8 cellular contexts compared by ENCODE assay signal in the genomic region with DNA sequence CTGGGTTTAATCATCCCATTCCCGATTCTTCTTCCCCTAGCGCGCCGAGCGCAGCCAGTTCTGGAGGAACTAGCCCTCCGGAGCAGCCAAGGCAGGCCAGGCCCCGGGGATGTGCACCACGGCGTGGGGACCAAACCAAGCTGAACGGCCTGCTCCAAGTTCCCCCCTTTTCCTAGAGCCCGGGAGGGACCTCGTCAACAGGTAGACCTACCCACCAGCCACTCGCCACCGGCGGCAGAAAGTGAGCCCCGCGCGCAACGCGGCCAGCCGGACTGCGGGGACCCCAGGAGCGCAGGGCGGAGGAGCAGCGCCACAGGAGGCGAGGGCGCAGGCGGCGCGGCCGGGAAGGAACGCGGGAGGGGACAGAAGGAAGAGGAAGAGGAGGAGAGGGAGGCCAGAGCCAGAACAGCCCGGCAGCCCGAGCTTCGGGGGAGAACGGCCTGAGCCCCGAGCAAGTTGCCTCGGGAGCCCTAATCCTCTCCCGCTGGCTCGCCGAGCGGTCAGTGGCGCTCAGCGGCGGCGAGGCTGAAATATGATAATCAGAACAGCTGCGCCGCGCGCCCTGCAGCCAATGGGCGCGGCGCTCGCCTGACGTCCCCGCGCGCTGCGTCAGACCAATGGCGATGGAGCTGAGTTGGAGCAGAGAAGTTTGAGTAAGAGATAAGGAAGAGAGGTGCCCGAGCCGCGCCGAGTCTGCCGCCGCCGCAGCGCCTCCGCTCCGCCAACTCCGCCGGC. TPM values are rescaled to one million over a fixed set of nuclear protein-coding genes. Genes with fewer than 3 reads are reported as not detected.
DNase-seq lines count a peak whose midpoint lies in the region; ATAC-seq and TF ChIP-seq lines count a peak whose summit lies in the region.

A gene (plus strand): TSS at position 690 of the 735 bp plus-strand sequence. CDS start 224 bp downstream, outside the sequence.

- peak within 1 kb of the TSS; percentile 90 for H2AFZ ChIP-seq in neural progenitor cell (replicated peaks)

- no peaks in the 10 kb centered on the region for H3K36me3 Mint-ChIP-seq in neural progenitor cell

- peaks cover 99% of the 10 kb centered on the region for H3K27me3 ChIP-seq in neural progenitor cell

- H3K4me1 Mint-ChIP-seq in neural progenitor cell, result peaks cover 27% of the 10 kb centered on the region

- H3F3A ChIP-seq in neural progenitor cell (ENCODE audit: low read depth), result peaks cover 44% of the 10 kb centered on the region

- H4K20me1 ChIP-seq in neural progenitor cell (ENCODE audit: low read depth), result peaks cover 90% of the 10 kb centered on the region

- peaks cover 26% of the 10 kb centered on the region for H3K4me1 ChIP-seq in neural progenitor cell

- no peaks in the 10 kb centered on the region for H3K36me3 ChIP-seq in neural progenitor cell

- peaks cover 97% of the 10 kb centered on the region for H3K27me3 Mint-ChIP-seq in neural progenitor cell (ENCODE audit: insufficient read depth, low read depth)

- peak within 1 kb of the TSS; percentile 79 for H3K4me3 Mint-ChIP-seq in neural progenitor cell

- peak within 1 kb of the TSS; percentile 96 for H3K4me2 ChIP-seq in neural progenitor cell

- ATAC-seq in GM21367 (IDR thresholded peaks at IDR 0.05; ENCODE audit: unreplicated experiment) (no peak), GM18498 (IDR thresholded peaks at IDR 0.05; ENCODE audit: unreplicated experiment) (no peak)

- no peaks in the 10 kb centered on the region for H3K9me3 Mint-ChIP-seq in neural progenitor cell

- peak within 1 kb of the TSS; percentile 68 for H3K4me3 ChIP-seq in neural progenitor cell

- no peak within 1 kb of the TSS for H3K27ac Mint-ChIP-seq in neural progenitor cell

- peak; percentile 95 for DNase-seq in COR-L47 (lab: John Stamatoyannopoulos, UW)
- peak; percentile 86 for DNase-seq in HT1080 (ENCODE audit: low read depth)
- peak; percentile 17 to 46 for DNase-seq in SHP77 (lab: John Stamatoyannopoulos, UW)
- peak; percentile 4 for DNase-seq in fibroblast of gingiva (ENCODE audit: low read depth)
- DNase-seq in neural progenitor cell (ENCODE audit: low spot score), result peak; percentile 97
- no peak for DNase-seq in SKM-1 (lab: John Stamatoyannopoulos, UW; ENCODE audit: unreplicated experiment)

- H3K27ac ChIP-seq in neural progenitor cell, result no peak within 1 kb of the TSS

- H3K79me2 ChIP-seq in neural progenitor cell (ENCODE audit: low read depth), result no peaks in the 10 kb centered on the region

- H3K9ac ChIP-seq in neural progenitor cell, result no peak within 1 kb of the TSS

- TF ChIP-seq CTCF in neural progenitor cell (IDR thresholded peaks at IDR 0.05), result no peak

- H3K9me3 ChIP-seq in neural progenitor cell (ENCODE audit: low read depth), result no peaks in the 10 kb centered on the region

RNA-seq across cellular contexts. Expression of the gene that starts here (rescaled TPM):
- 1.3 and 1.9 TPM in 2 replicates for total RNA-seq in HT1080 (2014; rRNA removed; shearing (Covaris generic))
- 0.10 and 0.34 TPM in 2 replicates for polyA plus RNA-seq in HT1080 (2015; cell fraction: cytosol; rRNA removed)
- polyA plus RNA-seq in HT1080 (2015; cell fraction: nucleus; rRNA removed), result 0.22 and 0.24 TPM in 2 replicates
- not detected in 2 replicates for total RNA-seq in neural progenitor cell (ENCODE audit: low replicate concordance)

Comparison
In these comparisons a context has a peak if more than half of its experiments do, and no peak if none do; other contexts are left out.
1. Peak in DNase-seq, H3K4me3 ChIP-seq and H3K4me2 ChIP-seq in neural progenitor cell; RNA of the gene not detected or under 1 TPM.